In the genomic region with DNA sequence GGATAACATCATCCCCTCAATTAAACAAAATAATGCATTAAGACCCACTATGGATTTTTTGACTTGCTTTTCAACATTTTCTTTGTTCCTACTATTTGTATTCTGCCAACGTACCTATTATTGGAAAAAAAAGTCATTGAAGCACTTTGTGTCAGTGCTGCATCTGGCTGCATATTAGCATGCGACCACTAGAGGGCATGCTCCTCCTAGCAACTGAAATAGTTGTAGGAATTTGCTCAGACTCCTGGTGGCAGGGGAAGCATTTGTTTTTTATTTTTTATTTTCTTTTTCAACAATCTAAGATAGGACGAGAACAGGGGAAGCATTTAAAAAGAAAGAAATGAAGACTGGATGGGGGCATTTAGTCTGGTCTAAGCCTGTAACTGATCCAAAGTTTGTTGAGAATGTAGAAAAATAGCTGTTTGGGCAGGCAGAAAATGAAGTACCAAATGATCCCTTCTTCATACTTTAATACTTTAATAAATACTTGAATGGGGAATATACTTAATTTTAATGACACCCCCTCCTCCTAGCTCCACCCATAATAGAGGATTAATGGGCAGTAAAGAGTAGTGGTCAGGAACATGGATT, we compare ENCODE assay signal across 8 cellular contexts. TPM values are rescaled to one million over a fixed set of nuclear protein-coding genes. Genes with fewer than 3 reads are reported as not detected.
A peak's percentile ranks its signal among the peaks of the same experiment; 100 is the strongest.
DNase-seq lines count a peak whose midpoint lies in the region; ATAC-seq and TF ChIP-seq lines count a peak whose summit lies in the region.

No MANE protein-coding gene starts in this region.

- ATAC-seq in RWPE2 (ENCODE audit: low read depth) (0 out of 3 replicates have a peak, but pooled peaks have one; percentile 33), HG03469 (IDR thresholded peaks at IDR 0.05; ENCODE audit: unreplicated experiment) (no peak)
- peak; percentile 58 for ATAC-seq in activated T-helper 17 cell treated with anti-CD3 and anti-CD28 coated beads, Interleukin-2, amount 50 U/mL, for 72 hours (replicated peaks)

- H3K27me3 ChIP-seq in RWPE2 (ENCODE audit: insufficient read depth, poor library complexity, severe bottlenecking) (no peaks in the 10 kb centered on the region), neutrophil (no peaks in the 10 kb centered on the region), stomach (no peaks in the 10 kb centered on the region)

- H3K36me3 Mint-ChIP-seq in activated T-helper 17 cell treated with anti-CD3 and anti-CD28 coated beads, Interleukin-2, amount 50 U/mL, for 72 hours (ENCODE audit: low read depth) = peaks cover 57% of the 10 kb centered on the region

- no peaks in the 10 kb centered on the region for H3K36me3 ChIP-seq in RWPE2 (ENCODE audit: low read depth)
- H3K36me3 ChIP-seq in neutrophil = no peaks in the 10 kb centered on the region
- H3K36me3 ChIP-seq in stomach = peaks cover 3 to 29% (median 25%) of the 10 kb centered on the region in 4 donors

- H3K4me3 ChIP-seq in Jurkat, Clone E6-1 (ENCODE audit: low read length) = no peak overlapping the region
- H3K4me3 ChIP-seq in RWPE2 (ENCODE audit: severe bottlenecking) (no peak overlapping the region), neutrophil (ENCODE audit: low read depth in 1 of 2, low read length in 1 of 2) (no peak overlapping the region), stomach (no peak overlapping the region)

- no peak for TF ChIP-seq EP300 in stomach (IDR thresholded peaks at IDR 0.05)

- H3K27me3 Mint-ChIP-seq in activated T-helper 17 cell treated with anti-CD3 and anti-CD28 coated beads, Interleukin-2, amount 50 U/mL, for 72 hours = no peaks in the 10 kb centered on the region

- H3K4me3 Mint-ChIP-seq in activated T-helper 17 cell treated with anti-CD3 and anti-CD28 coated beads, Interleukin-2, amount 50 U/mL, for 72 hours = no peak overlapping the region

- intact Hi-C loops in stomach (cut with DNase I; ENCODE audit: low total_unique reads) = no loop called here

- WGBS in stomach, 5 donors = 0 to 3% (median 1%) methylated on average over 3 of the region's 3 CpGs

- no peak overlapping the region for H3K27ac ChIP-seq in RWPE2 (ENCODE audit: poor library complexity, severe bottlenecking)
- H3K27ac ChIP-seq in neutrophil = peak overlapping the region; percentile 4
- H3K27ac ChIP-seq in stomach = no peak overlapping the region

- H3K27ac Mint-ChIP-seq in activated T-helper 17 cell treated with anti-CD3 and anti-CD28 coated beads, Interleukin-2, amount 50 U/mL, for 72 hours = no peak overlapping the region

- H3K4me1 ChIP-seq in RWPE2 (ENCODE audit: insufficient read depth, poor library complexity, severe bottlenecking) (no peaks in the 10 kb centered on the region), neutrophil (ENCODE audit: control insufficient read depth in 1 of 2, insufficient read depth in 1 of 2, low read depth in 1 of 2, low read length in 1 of 2) (peaks cover 5 to 7% of the 10 kb centered on the region in 2 experiments), stomach (no peaks in the 10 kb centered on the region)

- DNase-seq in G401 (ENCODE audit: low spot score) (peak; percentile 75), RWPE2 (ENCODE audit: low spot score) (no peak), fibroblast of the conjunctiva (ENCODE audit: low read depth) (peak; percentile 69), stomach (peak; percentile 77)
- peak; percentile 85 for DNase-seq in Jurkat, Clone E6-1 (ENCODE audit: low read depth, low spot score)

- no peaks in the 10 kb centered on the region for H3K9me3 ChIP-seq in RWPE2 (ENCODE audit: severe bottlenecking)
- H3K9me3 ChIP-seq in neutrophil = no peaks in the 10 kb centered on the region
- H3K9me3 ChIP-seq in stomach = peaks cover 0 to 8% (median 0%) of the 10 kb centered on the region in 4 donors

- TF ChIP-seq CTCF in RWPE2 (IDR thresholded peaks at IDR 0.05; ENCODE audit: poor library complexity, severe bottlenecking) = peak; percentile 84
- TF ChIP-seq CTCF in neutrophil (IDR thresholded peaks at IDR 0.05) = peak; percentile 97
- peak in 5 of 7 experiments; percentile 87 to 97 (median 92) for TF ChIP-seq CTCF in stomach (IDR thresholded peaks at IDR 0.05)

- H3K4me1 Mint-ChIP-seq in activated T-helper 17 cell treated with anti-CD3 and anti-CD28 coated beads, Interleukin-2, amount 50 U/mL, for 72 hours = peaks cover 4% of the 10 kb centered on the region

- H3K9me3 Mint-ChIP-seq in activated T-helper 17 cell treated with anti-CD3 and anti-CD28 coated beads, Interleukin-2, amount 50 U/mL, for 72 hours = no peaks in the 10 kb centered on the region

- no peak for TF ChIP-seq POLR2A in stomach (IDR thresholded peaks at IDR 0.05)

- in situ Hi-C loops in G401 (cut with HindIII; ENCODE audit: low sequenced_read_pairs) = no loop called here

RNA-seq across cellular contexts. Expression of a gene that starts 14.5 kb away (rescaled TPM):
- total RNA-seq in G401 (2014; rRNA removed; shearing (Covaris generic)) = not detected in 2 replicates
- polyA plus RNA-seq in Jurkat, Clone E6-1 (2012; ENCODE audit: insufficient read depth, insufficient read length) = 1.4 TPM
- total RNA-seq in activated T-helper 17 cell treated with anti-CD3 and anti-CD28 coated beads, Interleukin-2, amount 50 U/mL, for 72 hours = 1 to 10 TPM in 1 of 2 donors, under 1 TPM in 1; 0.22 to 2.6 TPM
- 1 to 10 TPM in 1 of 5 donors, not detected in 4; 2.8 TPM for total RNA-seq in stomach
- polyA plus RNA-seq in stomach = 1 to 10 TPM; 2.2 to 2.9 (median 2.4) TPM

RNA-seq across cellular contexts. Expression of a gene that starts 26.8 kb away (rescaled TPM):
- 30.6 and 35.1 TPM in 2 replicates for total RNA-seq in G401 (2014; rRNA removed; shearing (Covaris generic))
- 21.8 TPM for polyA plus RNA-seq in Jurkat, Clone E6-1 (2012; ENCODE audit: insufficient read depth, insufficient read length)
- 10 to 100 TPM; 30.0 to 32.9 TPM for total RNA-seq in activated T-helper 17 cell treated with anti-CD3 and anti-CD28 coated beads, Interleukin-2, amount 50 U/mL, for 72 hours
- 100 to 1,000 TPM in 2 of 5 donors, 10 to 100 TPM in 3; 12.5 to 112 (median 77.6) TPM for total RNA-seq in stomach
- polyA plus RNA-seq in stomach = 10 to 100 TPM; 17.4 to 39.0 (median 20.3) TPM

RNA-seq across cellular contexts. Expression of a gene that starts 42.7 kb away (rescaled TPM):
- not detected in 2 replicates for total RNA-seq in G401 (2014; rRNA removed; shearing (Covaris generic))
- not detected for polyA plus RNA-seq in Jurkat, Clone E6-1 (2012; ENCODE audit: insufficient read depth, insufficient read length)
- total RNA-seq in activated T-helper 17 cell treated with anti-CD3 and anti-CD28 coated beads, Interleukin-2, amount 50 U/mL, for 72 hours = 1 to 10 TPM; 6.4 to 7.3 TPM
- 1 to 10 TPM in 3 of 5 donors, under 1 TPM in 1, not detected in 1; 0.89 to 8.8 (median 3.5) TPM for total RNA-seq in stomach
- 1 to 10 TPM; 1.5 to 6.3 (median 6.1) TPM for polyA plus RNA-seq in stomach

RNA-seq across cellular contexts. Expression of a gene that starts 47.9 kb away (rescaled TPM):
- not detected in 2 replicates for total RNA-seq in G401 (2014; rRNA removed; shearing (Covaris generic))
- polyA plus RNA-seq in Jurkat, Clone E6-1 (2012; ENCODE audit: insufficient read depth, insufficient read length) = not detected
- total RNA-seq in activated T-helper 17 cell treated with anti-CD3 and anti-CD28 coated beads, Interleukin-2, amount 50 U/mL, for 72 hours = not detected
- not detected for total RNA-seq in stomach
- not detected for polyA plus RNA-seq in stomach
